Comparison of ENCODE assay signal across 36 cellular contexts in genomic region chr4:134147941-134148340, GRCh38. TPM values are rescaled to one million over a fixed set of nuclear protein-coding genes. Genes with fewer than 3 reads are reported as not detected.
"Had no signal": no experiment of that assay in that cellular context is flagged by ENCODE, and none has a peak within 500 bp of the region (broad histone marks: within the 10 kb centered on the region; RNA-seq: fewer than 3 reads in every experiment).

No MANE protein-coding gene starts in this region.

- DNase-seq: activated B cell treated with CpG ODN at 0.5 μM for 24 hours; activated CD4-positive, alpha-beta T cell treated with anti-CD3 and anti-CD28 coated beads for 48 hours; activated CD4-positive, alpha-beta T cell treated with anti-CD3 and anti-CD28 coated beads, Interleukin-2, amount 50 U/mL, for 1 hour; activated CD4-positive, alpha-beta T cell treated with anti-CD3 and anti-CD28 coated beads, Interleukin-2, amount 50 U/mL, for 48 hours; activated CD8-positive, alpha-beta memory T cell treated with anti-CD3 and anti-CD28 coated beads, Interleukin-2, amount 10 ng/mL, durations not matched to agents 7 days and 5 days; activated CD8-positive, alpha-beta memory T cell treated with anti-CD3 and anti-CD28 coated beads, Interleukin-2, amount 50 U/mL, for 4 hours; activated CD8-positive, alpha-beta T cell treated with anti-CD3 and anti-CD28 coated beads, Interleukin-2, amount 10 ng/mL, durations not matched to agents 7 days and 5 days; activated effector memory CD4-positive, alpha-beta T cell treated with anti-CD3 and anti-CD28 coated beads, Interleukin-2, amount 50 U/mL, for 16 hours; activated naive CD4-positive, alpha-beta T cell treated with anti-CD3 and anti-CD28 coated beads for 36 hours; activated naive CD8-positive, alpha-beta T cell treated with anti-CD3 and anti-CD28 coated beads for 36 hours; activated naive CD8-positive, alpha-beta T cell treated with anti-CD3 and anti-CD28 coated beads, Interleukin-2, amount 50 U/mL, for 24 hours; activated T-cell treated with anti-CD3 and anti-CD28 coated beads, Interleukin-2, amount 50 U/mL, for 1 hour; activated T-cell treated with anti-CD3 and anti-CD28 coated beads, Interleukin-2, amount 50 U/mL, for 48 hours; adrenal gland; amygdala; aorta; body of pancreas; central memory CD4-positive, alpha-beta T cell; cerebellar nuclear complex; colonic mucosa; effector memory CD4-positive, alpha-beta T cell; endodermal cell; foreskin fibroblast; gastrocnemius medialis; glutamatergic neuron; T-helper 1 cell; T-helper 17 cell; T1000; WERI-Rb-1 had no signal

- H3K9me3 Mint-ChIP-seq: activated B cell treated with CpG ODN at 0.5 μM for 24 hours; activated T-helper 1 cell treated with anti-CD3 and anti-CD28 coated beads, Interleukin-12 subunit alpha, Interleukin-12 subunit beta, Interleukin-2, Interleukin-4 antibody, amounts not matched to agents 30 ng/mL and 10 ng/mL and 1 ng/mL, durations not matched to agents 14 hours and 24 hours and 36 hours; endodermal cell had no signal

- H3K27me3 Mint-ChIP-seq: activated B cell treated with CpG ODN at 0.5 μM for 24 hours; activated CD8-positive, alpha-beta memory T cell treated with anti-CD3 and anti-CD28 coated beads, Interleukin-2, amount 10 ng/mL, durations not matched to agents 7 days and 5 days; activated naive CD4-positive, alpha-beta T cell treated with anti-CD3 and anti-CD28 coated beads, Interleukin-2, amount 50 U/mL, for 24 hours; activated naive CD8-positive, alpha-beta T cell treated with anti-CD3 and anti-CD28 coated beads for 36 hours; activated naive CD8-positive, alpha-beta T cell treated with anti-CD3 and anti-CD28 coated beads, Interleukin-2, amount 50 U/mL, for 24 hours; T-helper 17 cell had no signal

- H3K27me3 ChIP-seq: adrenal gland, body of pancreas, cardiac muscle cell, colonic mucosa, gastrocnemius medialis had no signal

- H3K27ac Mint-ChIP-seq: activated B cell treated with CpG ODN at 0.5 μM for 24 hours; activated CD8-positive, alpha-beta memory T cell treated with anti-CD3 and anti-CD28 coated beads, Interleukin-2, amount 10 ng/mL, durations not matched to agents 7 days and 5 days; activated CD8-positive, alpha-beta T cell treated with anti-CD3 and anti-CD28 coated beads, Interleukin-2, amount 10 ng/mL, durations not matched to agents 7 days and 5 days; activated naive CD4-positive, alpha-beta T cell treated with anti-CD3 and anti-CD28 coated beads for 36 hours; activated naive CD4-positive, alpha-beta T cell treated with anti-CD3 and anti-CD28 coated beads, Interleukin-2, amount 50 U/mL, for 24 hours; activated naive CD8-positive, alpha-beta T cell treated with anti-CD3 and anti-CD28 coated beads for 36 hours; activated naive CD8-positive, alpha-beta T cell treated with anti-CD3 and anti-CD28 coated beads, Interleukin-2, amount 50 U/mL, for 24 hours; activated T-helper 1 cell treated with anti-CD3 and anti-CD28 coated beads, Interleukin-12 subunit alpha, Interleukin-12 subunit beta, Interleukin-2, Interleukin-4 antibody, amounts not matched to agents 30 ng/mL and 10 ng/mL and 1 ng/mL, durations not matched to agents 14 hours and 24 hours and 36 hours; activated T-helper 2 cell treated with anti-CD3 and anti-CD28 coated beads, Interferon-gamma antibody, Interleukin-2, Interleukin-4, amounts not matched to agents 10 μg/mL and 5 μg/mL and 100 μg/mL, durations not matched to agents 14 hours and 24 hours and 36 hours; endodermal cell; T-helper 17 cell; T-helper 2 cell treated with Interferon-gamma antibody and Interleukin-4, amounts not matched to agents 5 μg/mL and 100 μg/mL, for 36 hours had no signal

- H3K9me3 ChIP-seq: adrenal gland, body of pancreas, colonic mucosa, gastrocnemius medialis had no signal

- H3K4me3 ChIP-seq: adrenal gland, body of pancreas, cardiac muscle cell, colonic mucosa, gastrocnemius medialis had no signal

- H3K36me3 Mint-ChIP-seq: activated CD8-positive, alpha-beta memory T cell treated with anti-CD3 and anti-CD28 coated beads, Interleukin-2, amount 10 ng/mL, durations not matched to agents 7 days and 5 days; activated naive CD4-positive, alpha-beta T cell treated with anti-CD3 and anti-CD28 coated beads, Interleukin-2, amount 50 U/mL, for 24 hours; activated naive CD8-positive, alpha-beta T cell treated with anti-CD3 and anti-CD28 coated beads for 36 hours had no signal

- H3K36me3 ChIP-seq: adrenal gland, cardiac muscle cell, colonic mucosa, gastrocnemius medialis, WERI-Rb-1 had no signal

- H3K4me3 Mint-ChIP-seq: activated B cell treated with CpG ODN at 0.5 μM for 24 hours; activated CD8-positive, alpha-beta memory T cell treated with anti-CD3 and anti-CD28 coated beads, Interleukin-2, amount 10 ng/mL, durations not matched to agents 7 days and 5 days; activated CD8-positive, alpha-beta T cell treated with anti-CD3 and anti-CD28 coated beads, Interleukin-2, amount 10 ng/mL, durations not matched to agents 7 days and 5 days; activated naive CD4-positive, alpha-beta T cell treated with anti-CD3 and anti-CD28 coated beads for 36 hours; activated naive CD4-positive, alpha-beta T cell treated with anti-CD3 and anti-CD28 coated beads, Interleukin-2, amount 50 U/mL, for 24 hours; activated naive CD8-positive, alpha-beta T cell treated with anti-CD3 and anti-CD28 coated beads for 36 hours; activated naive CD8-positive, alpha-beta T cell treated with anti-CD3 and anti-CD28 coated beads, Interleukin-2, amount 50 U/mL, for 24 hours; activated T-helper 1 cell treated with anti-CD3 and anti-CD28 coated beads, Interleukin-12 subunit alpha, Interleukin-12 subunit beta, Interleukin-2, Interleukin-4 antibody, amounts not matched to agents 30 ng/mL and 10 ng/mL and 1 ng/mL, durations not matched to agents 14 hours and 24 hours and 36 hours; endodermal cell; T-helper 17 cell; T-helper 2 cell treated with Interferon-gamma antibody and Interleukin-4, amounts not matched to agents 5 μg/mL and 100 μg/mL, for 36 hours had no signal

- H3K4me1 Mint-ChIP-seq: activated B cell treated with CpG ODN at 0.5 μM for 24 hours; activated CD8-positive, alpha-beta memory T cell treated with anti-CD3 and anti-CD28 coated beads, Interleukin-2, amount 10 ng/mL, durations not matched to agents 7 days and 5 days; activated naive CD4-positive, alpha-beta T cell treated with anti-CD3 and anti-CD28 coated beads, Interleukin-2, amount 50 U/mL, for 24 hours; activated naive CD8-positive, alpha-beta T cell treated with anti-CD3 and anti-CD28 coated beads for 36 hours; activated naive CD8-positive, alpha-beta T cell treated with anti-CD3 and anti-CD28 coated beads, Interleukin-2, amount 50 U/mL, for 24 hours; T-helper 17 cell had no signal

- ATAC-seq: activated CD4-positive, CD25-positive, alpha-beta regulatory T cell treated with anti-CD3 and anti-CD28 coated beads, Interleukin-2, amount 50 U/mL, for 24 hours; activated CD8-positive, alpha-beta memory T cell treated with anti-CD3 and anti-CD28 coated beads, Interleukin-2, amount 10 ng/mL, durations not matched to agents 7 days and 5 days; activated CD8-positive, alpha-beta T cell treated with anti-CD3 and anti-CD28 coated beads, Interleukin-2, amount 10 ng/mL, durations not matched to agents 7 days and 5 days; activated naive CD8-positive, alpha-beta T cell treated with anti-CD3 and anti-CD28 coated beads, Interleukin-2, amount 50 U/mL, for 24 hours; body of pancreas; gastrocnemius medialis; T-helper 17 cell had no signal

- H3K27ac ChIP-seq: adrenal gland, body of pancreas, cardiac muscle cell, colonic mucosa, gastrocnemius medialis, WERI-Rb-1 had no signal

- H3K4me1 ChIP-seq: adrenal gland, body of pancreas, colonic mucosa, gastrocnemius medialis had no signal

RNA-seq across cellular contexts. Expression of gene PABPC4L, which starts 53.6 kb away (rescaled TPM):
- total RNA-seq: activated B cell treated with CpG ODN at 0.5 μM for 24 hours; activated CD8-positive, alpha-beta memory T cell treated with anti-CD3 and anti-CD28 coated beads for 36 hours; activated CD8-positive, alpha-beta memory T cell treated with anti-CD3 and anti-CD28 coated beads, Interleukin-2, amount 10 ng/mL, durations not matched to agents 7 days and 5 days; activated CD8-positive, alpha-beta T cell treated with anti-CD3 and anti-CD28 coated beads, Interleukin-2, amount 10 ng/mL, durations not matched to agents 7 days and 5 days; activated naive CD4-positive, alpha-beta T cell treated with anti-CD3 and anti-CD28 coated beads for 36 hours; activated naive CD8-positive, alpha-beta T cell treated with anti-CD3 and anti-CD28 coated beads for 36 hours; activated T-helper 1 cell treated with anti-CD3 and anti-CD28 coated beads, Interleukin-12 subunit alpha, Interleukin-12 subunit beta, Interleukin-2, Interleukin-4 antibody, amounts not matched to agents 30 ng/mL and 10 ng/mL and 1 ng/mL, durations not matched to agents 14 hours and 24 hours and 36 hours; activated T-helper 2 cell treated with anti-CD3 and anti-CD28 coated beads, Interferon-gamma antibody, Interleukin-2, Interleukin-4, amounts not matched to agents 10 μg/mL and 5 μg/mL and 100 μg/mL, durations not matched to agents 14 hours and 24 hours and 36 hours; T-helper 17 cell had no signal
